8 cellular contexts compared by ENCODE assay signal in the genomic region with DNA sequence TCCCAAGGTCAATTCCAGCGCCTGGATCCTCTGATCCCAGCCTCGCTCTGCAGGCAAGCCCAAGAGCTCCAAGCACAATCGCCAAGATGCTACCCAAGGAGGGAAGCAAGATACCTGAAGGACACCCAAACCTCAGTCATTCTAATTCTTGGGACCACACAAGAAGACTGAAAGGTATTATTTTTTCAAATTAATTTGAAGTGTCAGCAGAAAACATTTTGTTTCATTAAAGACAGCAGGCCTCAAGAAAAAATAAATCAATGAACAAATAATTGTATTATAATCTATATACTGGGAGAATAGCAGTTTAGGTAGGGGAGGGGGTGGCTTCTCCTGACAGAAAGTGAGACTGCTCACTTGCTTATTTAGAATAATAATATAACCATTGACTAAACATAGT.
"Had no signal": no experiment of that assay in that cellular context is flagged by ENCODE, and none has a peak within 500 bp of the region (broad histone marks: within the 10 kb centered on the region; RNA-seq: fewer than 3 reads in every experiment).

No MANE protein-coding gene starts in this region.

- H3K9me3 Mint-ChIP-seq: IgD-negative memory B cell had no signal

- H3K9ac ChIP-seq: KMS-11 had no signal

- DNase-seq: Karpas-422, Kasumi-1, KBM-7, KG1 had no signal

- H3K27ac ChIP-seq: HL-60, KMS-11 had no signal

- H3K27ac Mint-ChIP-seq: IgD-negative memory B cell had no signal

- FAIRE-seq: HTR-8/SVneo had no signal

- H3K4me3 Mint-ChIP-seq: IgD-negative memory B cell had no signal

- H3K27me3 Mint-ChIP-seq: IgD-negative memory B cell had no signal

- H3K4me2 ChIP-seq: KMS-11 had no signal
